ENCODE assay signal across 20 cellular contexts in the genomic region with DNA sequence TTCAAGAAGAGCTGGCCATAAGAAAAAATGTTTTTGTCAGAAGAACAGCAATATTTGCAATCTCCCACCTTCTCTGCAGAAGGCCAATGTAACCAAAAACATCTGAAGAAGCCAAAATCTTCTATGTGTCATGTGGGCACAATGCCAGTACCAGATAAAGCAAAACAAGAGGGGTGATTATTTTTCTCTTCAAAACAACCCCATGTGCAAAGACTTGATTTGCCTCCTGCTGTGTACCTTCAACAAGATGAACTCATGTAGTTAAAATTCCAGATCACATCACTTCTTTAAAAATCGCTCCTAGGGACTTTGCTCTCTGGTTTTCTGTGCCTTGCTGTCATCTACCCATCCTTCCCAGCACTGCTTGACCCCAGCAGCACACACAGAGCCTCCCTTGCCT.
DNase-seq lines count a peak whose midpoint lies in the region.
"Had no signal": no experiment of that assay in that cellular context is flagged by ENCODE, and none has a peak within 500 bp of the region (broad histone marks: within the 10 kb centered on the region; RNA-seq: fewer than 3 reads in every experiment).

No MANE protein-coding gene starts in this region.

- no peak overlapping the region for H3K4me2 ChIP-seq in trophoblast cell (ENCODE audit: low read length)
- H3K4me2 ChIP-seq: smooth muscle cell had no signal

- WGBS in trophoblast cell (ENCODE audit: extremely low coverage, insufficient coverage, insufficient read length): no CpG with 5 or more reads among the region's 1 CpG

- peak overlapping the region; percentile 27 for H2BK12ac ChIP-seq in trophoblast cell (ENCODE audit: low read length)

- H3K36me3 ChIP-seq in trophoblast cell (ENCODE audit: control insufficient read depth in 1 of 2, insufficient read depth in 2 of 2, low read length in 2 of 2): no peaks in the 10 kb centered on the region
- H3K36me3 ChIP-seq: lower lobe of right lung, tibial artery had no signal

- H2BK120ac ChIP-seq in trophoblast cell (ENCODE audit: insufficient read depth, low read length, poor library complexity): peak overlapping the region; percentile 36

- H3K9me3 ChIP-seq in trophoblast cell (ENCODE audit: insufficient read depth, low read depth, low read length): no peaks in the 10 kb centered on the region
- H3K9me3 ChIP-seq: lower lobe of right lung, tibial artery had no signal

- H3K4ac ChIP-seq in trophoblast cell (ENCODE audit: low read depth, low read length): no peak overlapping the region

- H3K27me3 ChIP-seq in trophoblast cell (ENCODE audit: insufficient read depth, low read length): no peaks in the 10 kb centered on the region
- H3K27me3 ChIP-seq: tibial artery had no signal

- no peak overlapping the region for H3K18ac ChIP-seq in trophoblast cell (ENCODE audit: low read length)

- H4K8ac ChIP-seq in trophoblast cell (ENCODE audit: low read depth, low read length): no peak overlapping the region

- no peak overlapping the region for H3K9ac ChIP-seq in trophoblast cell (ENCODE audit: low read length)

- peaks cover 3% of the 10 kb centered on the region for H3K79me1 ChIP-seq in trophoblast cell (ENCODE audit: low read length)

- no peak overlapping the region for H3K14ac ChIP-seq in trophoblast cell (ENCODE audit: low read length)

- no peak overlapping the region for H3K23ac ChIP-seq in trophoblast cell (ENCODE audit: low read length)

- no peak overlapping the region for H2AK5ac ChIP-seq in trophoblast cell (ENCODE audit: low read length)

- H3K4me1 ChIP-seq in trophoblast cell (ENCODE audit: control insufficient read depth in 1 of 2, insufficient read depth in 2 of 2, low read length in 2 of 2): peaks cover 4 to 6% of the 10 kb centered on the region in 2 experiments
- H3K4me1 ChIP-seq: lower lobe of right lung had no signal

- no peaks in the 10 kb centered on the region for H3K79me2 ChIP-seq in trophoblast cell (ENCODE audit: control insufficient read depth, insufficient read depth, low read length, poor library complexity)

- H4K12ac ChIP-seq in trophoblast cell (ENCODE audit: low read depth, low read length): no peak overlapping the region

- no peak overlapping the region for H3K27ac ChIP-seq in trophoblast cell (ENCODE audit: low read depth, low read length)
- H3K27ac ChIP-seq: coronary artery, epithelial cell of prostate, lower lobe of right lung, tibial artery had no signal

- no peak overlapping the region for H4K91ac ChIP-seq in trophoblast cell (ENCODE audit: low read depth, low read length)

- no peak overlapping the region for H3K4me3 ChIP-seq in trophoblast cell (ENCODE audit: low read depth, low read length)
- H3K4me3 ChIP-seq: coronary artery, lower lobe of right lung, smooth muscle cell, tibial artery had no signal

- DNase-seq in NCI-H345 (lab: John Stamatoyannopoulos, UW) (peak; percentile 7), NCI-H345 treated with DMSO at 0.1 percent for 48 hours (lab: John Stamatoyannopoulos, UW; ENCODE audit: unreplicated experiment) (no peak), HS-27A (ENCODE audit: low read depth) (peak; percentile 14), brain pericyte (ENCODE audit: low read depth, low spot score) (peak; percentile 30), trophoblast cell (no peak), amygdala (lab: John Stamatoyannopoulos, UW) (no peak), C1 segment of cervical spinal cord (lab: John Stamatoyannopoulos, UW) (no peak)
- no peak for DNase-seq in activated naive CD4-positive, alpha-beta T cell (lab: John Stamatoyannopoulos, UW)
- DNase-seq: activated CD4-positive, alpha-beta T cell treated with anti-CD3 and anti-CD28 coated beads, Interleukin-2, amount 50 U/mL, for 48 hours; activated T-cell treated with anti-CD3 and anti-CD28 coated beads, Interleukin-2, amount 50 U/mL, for 4 hours; glutamatergic neuron; H7; lower lobe of right lung; NCI-H1417 treated with DMSO at 0.1 percent for 48 hours; NCI-H510A treated with DMSO at 0.1 percent for 48 hours; PC-3; tibial artery had no signal

- H2BK5ac ChIP-seq in trophoblast cell (ENCODE audit: low read depth, low read length, poor library complexity): no peak overlapping the region

- no peak overlapping the region for H2AFZ ChIP-seq in trophoblast cell (ENCODE audit: insufficient read depth, low read length, poor library complexity)

Comparison
In these comparisons a context has a peak if more than half of its experiments do, and no peak if none do; other contexts are left out.
1. DNase-seq: peak in NCI-H345 (single experiment), HS-27A (single experiment) and brain pericyte (single experiment); none in NCI-H345 treated with DMSO at 0.1 percent for 48 hours (single experiment), trophoblast cell (0 of 2), amygdala (0 of 56), activated naive CD4-positive, alpha-beta T cell (0 of 4) and C1 segment of cervical spinal cord (0 of 14).